19 cellular contexts compared by ENCODE assay signal in genomic region chr6:2665169-2666070, GRCh38.
DNase-seq lines count a peak whose midpoint lies in the region; ATAC-seq lines count a peak whose summit lies in the region.
"Had no signal": no experiment of that assay in that cellular context is flagged by ENCODE, and none has a peak within 500 bp of the region (broad histone marks: within the 10 kb centered on the region; RNA-seq: fewer than 3 reads in every experiment).

No MANE protein-coding gene starts in this region.

- peak; percentile 0 for DNase-seq in NCI-H510A treated with DMSO at 0.1 percent for 48 hours (lab: John Stamatoyannopoulos, UW)
- no peak for DNase-seq in NCI-H510A (lab: John Stamatoyannopoulos, UW)
- DNase-seq in NCI-H748 treated with DMSO at 0.1 percent for 48 hours (lab: John Stamatoyannopoulos, UW), result peak; percentile 32
- peak; percentile 33 for DNase-seq in epithelial cell of prostate (ENCODE audit: low read depth, low spot score)
- no peak for DNase-seq in stimulated activated naive B cell treated with anti-CD40 and anti-IgM and Interleukin-4, amounts not matched to agents 10 μg/mL and 1 μg/mL and 100 μg/mL, for 72 hours
- DNase-seq in NOMO-1 (lab: John Stamatoyannopoulos, UW; ENCODE audit: unreplicated experiment in 2 of 2), result no peak
- DNase-seq in midbrain (lab: John Stamatoyannopoulos, UW), result no peak
- no peak for DNase-seq in activated naive CD4-positive, alpha-beta T cell treated with anti-CD3 and anti-CD28 coated beads, Interleukin-2, amount 10 ng/mL, durations not matched to agents 7 days and 5 days
- DNase-seq: ACHN; activated CD8-positive, alpha-beta T cell treated with anti-CD3 and anti-CD28 coated beads for 36 hours; amniotic stem cell; CD4-positive, CD25-positive, alpha-beta regulatory T cell; erythroblast; GM23248; kidney; NCI-H524 treated with DMSO at 0.1 percent for 48 hours; stimulated activated naive CD4-positive, alpha-beta T cell treated with Interleukin-2 at 50 U/mL for 16 hours; WERI-Rb-1 had no signal

- peaks cover 29 to 49% of the 10 kb centered on the region in 2 donors for H3K4me1 Mint-ChIP-seq in stimulated activated naive B cell treated with anti-CD40 and anti-IgM and Interleukin-4, amounts not matched to agents 10 μg/mL and 1 μg/mL and 100 μg/mL, for 72 hours
- no peaks in the 10 kb centered on the region for H3K4me1 Mint-ChIP-seq in activated naive CD4-positive, alpha-beta T cell treated with anti-CD3 and anti-CD28 coated beads, Interleukin-2, amount 10 ng/mL, durations not matched to agents 7 days and 5 days
- H3K4me1 Mint-ChIP-seq: CD4-positive, CD25-positive, alpha-beta regulatory T cell had no signal

- peaks cover 0 to 6% of the 10 kb centered on the region in 2 donors for H3K27me3 Mint-ChIP-seq in stimulated activated naive B cell treated with anti-CD40 and anti-IgM and Interleukin-4, amounts not matched to agents 10 μg/mL and 1 μg/mL and 100 μg/mL, for 72 hours
- peaks cover 6% of the 10 kb centered on the region for H3K27me3 Mint-ChIP-seq in activated naive CD4-positive, alpha-beta T cell treated with anti-CD3 and anti-CD28 coated beads, Interleukin-2, amount 10 ng/mL, durations not matched to agents 7 days and 5 days
- H3K27me3 Mint-ChIP-seq: CD4-positive, CD25-positive, alpha-beta regulatory T cell had no signal

- H3K27ac ChIP-seq in epithelial cell of prostate, result no peak overlapping the region
- H3K27ac ChIP-seq: GM23248, parathyroid adenoma, WERI-Rb-1 had no signal

- peaks cover 6 to 11% of the 10 kb centered on the region in 2 donors for H3K9me3 Mint-ChIP-seq in stimulated activated naive B cell treated with anti-CD40 and anti-IgM and Interleukin-4, amounts not matched to agents 10 μg/mL and 1 μg/mL and 100 μg/mL, for 72 hours
- H3K9me3 Mint-ChIP-seq in activated naive CD4-positive, alpha-beta T cell treated with anti-CD3 and anti-CD28 coated beads, Interleukin-2, amount 10 ng/mL, durations not matched to agents 7 days and 5 days, result no peaks in the 10 kb centered on the region

- ATAC-seq in stimulated activated naive B cell treated with anti-CD40 and anti-IgM and Interleukin-4, amounts not matched to agents 10 μg/mL and 1 μg/mL and 100 μg/mL, for 72 hours (replicated peaks), result peak; percentile 44 to 51
- ATAC-seq: activated CD8-positive, alpha-beta T cell treated with anti-CD3 and anti-CD28 coated beads for 36 hours had no signal

- H3K4me3 Mint-ChIP-seq in stimulated activated naive B cell treated with anti-CD40 and anti-IgM and Interleukin-4, amounts not matched to agents 10 μg/mL and 1 μg/mL and 100 μg/mL, for 72 hours, result no peak overlapping the region
- H3K4me3 Mint-ChIP-seq in activated naive CD4-positive, alpha-beta T cell treated with anti-CD3 and anti-CD28 coated beads, Interleukin-2, amount 10 ng/mL, durations not matched to agents 7 days and 5 days, result no peak overlapping the region
- H3K4me3 Mint-ChIP-seq: activated CD8-positive, alpha-beta T cell treated with anti-CD3 and anti-CD28 coated beads for 36 hours; CD4-positive, CD25-positive, alpha-beta regulatory T cell had no signal

- H3K36me3 Mint-ChIP-seq in stimulated activated naive B cell treated with anti-CD40 and anti-IgM and Interleukin-4, amounts not matched to agents 10 μg/mL and 1 μg/mL and 100 μg/mL, for 72 hours, result peaks cover 2 to 16% of the 10 kb centered on the region in 2 donors
- H3K36me3 Mint-ChIP-seq in activated naive CD4-positive, alpha-beta T cell treated with anti-CD3 and anti-CD28 coated beads, Interleukin-2, amount 10 ng/mL, durations not matched to agents 7 days and 5 days, result no peaks in the 10 kb centered on the region
- H3K36me3 Mint-ChIP-seq: CD4-positive, CD25-positive, alpha-beta regulatory T cell had no signal

- CTCF ChIA-PET in activated naive CD4-positive, alpha-beta T cell treated with anti-CD3 and anti-CD28 coated beads, Interleukin-2, amount 10 ng/mL, durations not matched to agents 7 days and 5 days (lab: Charles Lee), result no interaction called here

- no peak overlapping the region for H3K27ac Mint-ChIP-seq in stimulated activated naive B cell treated with anti-CD40 and anti-IgM and Interleukin-4, amounts not matched to agents 10 μg/mL and 1 μg/mL and 100 μg/mL, for 72 hours
- no peak overlapping the region for H3K27ac Mint-ChIP-seq in activated naive CD4-positive, alpha-beta T cell treated with anti-CD3 and anti-CD28 coated beads, Interleukin-2, amount 10 ng/mL, durations not matched to agents 7 days and 5 days
- H3K27ac Mint-ChIP-seq: activated CD8-positive, alpha-beta T cell treated with anti-CD3 and anti-CD28 coated beads for 36 hours; CD4-positive, CD25-positive, alpha-beta regulatory T cell had no signal

Comparison
In these comparisons a context has a peak if more than half of its experiments do, and no peak if none do; other contexts are left out.
1. DNase-seq: peak in NCI-H510A treated with DMSO at 0.1 percent for 48 hours (single experiment), NCI-H748 treated with DMSO at 0.1 percent for 48 hours (single experiment) and epithelial cell of prostate (single experiment); none in NCI-H510A (single experiment), stimulated activated naive B cell treated with anti-CD40 and anti-IgM and Interleukin-4, amounts not matched to agents 10 μg/mL and 1 μg/mL and 100 μg/mL, for 72 hours (single experiment), NOMO-1 (0 of 2), midbrain (single experiment) and activated naive CD4-positive, alpha-beta T cell treated with anti-CD3 and anti-CD28 coated beads, Interleukin-2, amount 10 ng/mL, durations not matched to agents 7 days and 5 days (single experiment).